12 cellular contexts compared by ENCODE assay signal in the genomic region with DNA sequence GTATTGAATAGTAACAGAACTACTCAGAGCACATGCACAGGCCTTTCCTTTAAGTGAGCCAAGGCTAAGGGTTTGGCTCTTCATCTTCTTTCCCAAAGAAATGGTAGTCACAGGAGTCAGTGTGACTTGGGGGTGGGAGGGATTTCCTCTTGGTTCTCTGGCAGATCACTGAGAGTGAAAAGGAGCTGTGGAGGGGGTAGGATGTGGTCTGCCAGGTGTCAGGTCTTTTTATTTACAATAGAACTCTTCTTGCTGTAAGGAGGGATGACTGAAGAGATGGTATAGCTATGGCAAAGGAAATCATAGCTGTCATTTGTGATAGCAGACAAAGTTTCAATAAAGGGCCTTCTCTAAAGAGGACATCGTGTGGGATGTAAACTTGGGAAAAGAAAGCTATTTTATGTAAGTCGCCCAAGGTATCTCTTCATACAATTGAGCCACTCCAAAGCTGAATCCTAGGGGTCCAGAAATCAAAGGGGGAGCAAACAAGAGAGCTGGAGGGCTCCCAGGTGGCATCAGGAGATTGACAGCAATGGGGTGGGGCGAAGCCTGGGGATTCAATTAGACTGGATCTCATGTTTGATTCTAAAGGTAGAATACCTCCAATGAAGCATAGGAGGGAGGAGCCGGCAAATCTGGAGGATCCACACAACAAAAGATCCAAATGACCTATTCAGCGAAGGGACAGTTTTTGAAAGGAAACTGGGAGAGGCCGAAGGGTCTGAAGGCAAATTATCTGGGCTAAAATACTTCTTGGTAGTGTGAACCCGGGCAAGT. TPM values are rescaled to one million over a fixed set of nuclear protein-coding genes. Genes with fewer than 3 reads are reported as not detected.
A peak's percentile ranks its signal among the peaks of the same experiment; 100 is the strongest.
DNase-seq lines count a peak whose midpoint lies in the region; ATAC-seq and TF ChIP-seq lines count a peak whose summit lies in the region.
"Had no signal": no experiment of that assay in that cellular context is flagged by ENCODE, and none has a peak within 500 bp of the region (broad histone marks: within the 10 kb centered on the region; RNA-seq: fewer than 3 reads in every experiment).

No MANE protein-coding gene starts in this region.

- 95% methylated on average over 7 of the region's 7 CpGs for WGBS in upper lobe of left lung, 2 donors

- intact Hi-C loops in left ventricle myocardium inferior (cut with micrococcal nuclease) (loop anchor here (5.0 kb wide), 1 partner anchor 48 kb away; no protein-coding TSS in a partner anchor), cardiac septum (cut with DNase I) (loop anchor here (5.0 kb wide), 1 partner anchor 37 kb away; no protein-coding TSS in a partner anchor), natural killer cell (cut with micrococcal nuclease) (loop anchor here (5.0 kb wide), 1 partner anchor 48 kb away; no protein-coding TSS in a partner anchor)

- peaks cover 9 to 16% of the 10 kb centered on the region in 2 donors for H3K27me3 Mint-ChIP-seq in natural killer cell (ENCODE audit: low read depth in 2 of 2)

- H3K27me3 ChIP-seq in left ventricle myocardium inferior (ENCODE audit: low read depth), result no peaks in the 10 kb centered on the region
- H3K27me3 ChIP-seq in upper lobe of left lung, result no peaks in the 10 kb centered on the region

- H3K36me3 ChIP-seq in left ventricle myocardium inferior (no peaks in the 10 kb centered on the region), upper lobe of left lung (peaks cover 0 to under 1% (median 0%) of the 10 kb centered on the region in 4 donors)

- H3K4me1 ChIP-seq in left ventricle myocardium inferior, result peaks cover 53% of the 10 kb centered on the region
- peaks cover 12 to 19% (median 14%) of the 10 kb centered on the region in 4 donors for H3K4me1 ChIP-seq in upper lobe of left lung

- H3K9me3 Mint-ChIP-seq in natural killer cell, result no peaks in the 10 kb centered on the region

- ATAC-seq in natural killer cell (no peak), upper lobe of left lung (ENCODE audit: low FRiP score in 2 of 2) (no peak)

- TF ChIP-seq POLR2A in upper lobe of left lung (IDR thresholded peaks at IDR 0.05), result no peak

- DNase-seq in left ventricle myocardium inferior (no peak), cardiac septum (ENCODE audit: low spot score) (no peak), natural killer cell (no peak), upper lobe of left lung (no peak), HuH-7.5 (ENCODE audit: low spot score) (no peak), OCI-M2 (lab: John Stamatoyannopoulos, UW; ENCODE audit: unreplicated experiment) (no peak), nucleus accumbens (lab: John Stamatoyannopoulos, UW) (no peak)
- DNase-seq: DMS53; kidney; NCI-H1694; stimulated activated CD4-positive, alpha-beta T cell treated with anti-CD3 and anti-CD28 coated beads, Interleukin-4, amount 100 ng/mL, for 1 hour had no signal

- peaks cover 34 to 40% of the 10 kb centered on the region in 2 donors for H3K4me1 Mint-ChIP-seq in natural killer cell

- peak overlapping the region; percentile 78 for H3K4me3 Mint-ChIP-seq in natural killer cell

- H3K4me3 ChIP-seq in left ventricle myocardium inferior (no peak overlapping the region), upper lobe of left lung (no peak overlapping the region)

- TF ChIP-seq CTCF in left ventricle myocardium inferior (IDR thresholded peaks at IDR 0.05; ENCODE audit: borderline replicate concordance) (no peak), natural killer cell (IDR thresholded peaks at IDR 0.05) (no peak), upper lobe of left lung (IDR thresholded peaks at IDR 0.05) (no peak)

- H3K36me3 Mint-ChIP-seq in natural killer cell, result peaks cover 15% of the 10 kb centered on the region

- H3K27ac Mint-ChIP-seq in natural killer cell, result peak overlapping the region; percentile 93 to 98

- TF ChIP-seq EP300 in upper lobe of left lung (IDR thresholded peaks at IDR 0.05), result no peak

- H3K9me3 ChIP-seq in left ventricle myocardium inferior (replicated peaks), result no peaks in the 10 kb centered on the region
- no peaks in the 10 kb centered on the region for H3K9me3 ChIP-seq in upper lobe of left lung

- H3K27ac ChIP-seq in left ventricle myocardium inferior (replicated peaks) (peak overlapping the region; percentile 99), angular gyrus (ENCODE audit: low read depth, low read length) (peak overlapping the region; percentile 94), upper lobe of left lung (peak overlapping the region; percentile 83 to 95 (median 92))

RNA-seq across cellular contexts. Expression of gene CHD2, which starts 20.0 kb away (rescaled TPM):
- 41.3 TPM for total RNA-seq in left ventricle myocardium inferior
- total RNA-seq in cardiac septum, result 59.5 TPM
- 100 to 1,000 TPM; 418 to 449 (median 441) TPM for total RNA-seq in natural killer cell
- 100 to 1,000 TPM; 102 to 500 (median 155) TPM for total RNA-seq in upper lobe of left lung
